In the genomic region with DNA sequence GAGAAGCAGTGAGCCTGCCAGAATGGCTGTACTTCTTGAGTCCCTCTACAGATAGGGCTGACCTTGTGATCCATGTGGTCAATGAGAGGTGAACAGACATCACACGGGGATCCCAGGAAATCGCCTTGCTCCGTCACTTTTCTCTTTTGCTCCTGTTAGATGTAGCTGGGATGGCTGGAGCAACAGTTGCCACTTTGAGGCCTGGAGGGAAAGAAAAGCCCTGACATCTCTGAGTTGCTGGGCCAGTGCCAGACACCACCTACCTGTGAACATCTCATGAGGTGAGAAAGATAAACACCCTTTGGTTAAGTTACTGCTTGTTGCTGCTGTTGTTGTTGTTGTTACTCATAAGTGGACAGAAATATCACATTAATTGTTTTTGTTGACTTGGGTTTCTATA, we compare ENCODE assay signal across 21 cellular contexts.
DNase-seq lines count a peak whose midpoint lies in the region; ATAC-seq, FAIRE-seq and TF ChIP-seq lines count a peak whose summit lies in the region.
"Had no signal": no experiment of that assay in that cellular context is flagged by ENCODE, and none has a peak within 500 bp of the region (broad histone marks: within the 10 kb centered on the region; RNA-seq: fewer than 3 reads in every experiment).

No MANE protein-coding gene starts in this region.

- H3K4me1 ChIP-seq in K562 (replicated peaks in 1 of 2; ENCODE audit: control insufficient read depth in 2 of 2, insufficient read depth in 2 of 2, low read length in 2 of 2): no peaks in the 10 kb centered on the region
- no peaks in the 10 kb centered on the region for H3K4me1 ChIP-seq in sigmoid colon
- H3K4me1 ChIP-seq in testis: no peaks in the 10 kb centered on the region
- H3K4me1 ChIP-seq: BE2C had no signal

- no peak overlapping the region for H3K9ac ChIP-seq in K562 (ENCODE audit: insufficient read depth in 1 of 2, low read depth in 2 of 2, low read length in 2 of 2)

- no TSS peak for BruUV-seq in K562 (replicated peaks; lab: Mats Ljungman, UMichigan)

- no peak for DNase-seq in K562 (ENCODE audit: extremely low read depth in 1 of 4, low spot score in 3 of 4)
- peak; percentile 24 for DNase-seq in coronary artery (ENCODE audit: low spot score)
- DNase-seq in sigmoid colon: peak; percentile 13
- DNase-seq in testis: peak; percentile 8
- DNase-seq in SKM-1 treated with dmso at 0.1 percent for 144 hours (lab: John Stamatoyannopoulos, UW; ENCODE audit: unreplicated experiment): no peak
- DNase-seq: BE2C; CD4-positive, alpha-beta memory T cell; COR-L47; DMS153; DMS79 treated with DMSO at 0.1 percent for 48 hours; EL; GOT3; H9 had no signal

- no peak for FAIRE-seq in K562 (lab: Jason Lieb, UNC)
- FAIRE-seq: A204.1, D721Med, G401.6, GM12892, GM19239 had no signal

- H3K36me3 ChIP-seq in K562 (ENCODE audit: control insufficient read depth, insufficient read depth, low read length): no peaks in the 10 kb centered on the region
- no peaks in the 10 kb centered on the region for H3K36me3 ChIP-seq in sigmoid colon
- no peaks in the 10 kb centered on the region for H3K36me3 ChIP-seq in testis (ENCODE audit: low read depth, missing control alignments)
- H3K36me3 ChIP-seq: BE2C had no signal

- no peaks in the 10 kb centered on the region for H3K9me1 ChIP-seq in K562 (ENCODE audit: control insufficient read depth, insufficient read depth, low read length)

- H3K4me2 ChIP-seq in K562 (ENCODE audit: insufficient read depth, low read length): no peak overlapping the region

- no peak for TF ChIP-seq RAD21 in K562 (CRISPR knock-in tag; conservative IDR thresholded peaks at IDR 0.05 in 1 of 2, IDR thresholded peaks at IDR 0.05 in 1 of 2)

- H3K27me3 ChIP-seq in K562 (ENCODE audit: control insufficient read depth in 2 of 2, insufficient read depth in 2 of 2, low read length in 2 of 2) (peaks cover 0 to 13% of the 10 kb centered on the region in 2 experiments; a peak in 1 of 5 replicates), sigmoid colon (peaks cover 0 to 28% (median 5%) of the 10 kb centered on the region in 3 donors), testis (no peaks in the 10 kb centered on the region)
- H3K27me3 ChIP-seq: BE2C had no signal

- H4K20me1 ChIP-seq in K562 (replicated peaks; ENCODE audit: control insufficient read depth, insufficient read depth, low read length): 0 out of 2 replicates have a peak, but pooled peaks cover 3% of the 10 kb centered on the region

- H2AFZ ChIP-seq in K562 (ENCODE audit: low read depth, low read length): no peak overlapping the region

- CTCF ChIA-PET in K562 (lab: Yijun Ruan, JAX; ENCODE audit: low intra/inter-chr PET ratio): no interaction called here

- no peaks in the 10 kb centered on the region for H3K79me2 ChIP-seq in K562 (ENCODE audit: control insufficient read depth, insufficient read depth, low read length)

- ATAC-seq in K562 (no peak), HG03159 (IDR thresholded peaks at IDR 0.05; ENCODE audit: unreplicated experiment) (no peak), HG02981 (IDR thresholded peaks at IDR 0.05; ENCODE audit: unreplicated experiment) (no peak)

- H3K4me3 ChIP-seq in K562: no peak overlapping the region
- H3K4me3 ChIP-seq in coronary artery: no peak overlapping the region
- H3K4me3 ChIP-seq in sigmoid colon: no peak overlapping the region
- no peak overlapping the region for H3K4me3 ChIP-seq in testis

- intact Hi-C loops in K562 (cut with micrococcal nuclease) (no loop called here), sigmoid colon (cut with DNase I) (no loop called here), testis (cut with DNase I; ENCODE audit: low total_unique reads) (no loop called here)

- in situ Hi-C loops in K562 (cut with MboI): no loop called here

- no peak for TF ChIP-seq CTCF in K562 (IDR thresholded peaks at IDR 0.05 in 2 of 3, conservative IDR thresholded peaks at IDR 0.05 in 1 of 3; ENCODE audit: insufficient read depth in 2 of 3, low read depth in 1 of 3, low read length in 3 of 3)
- no peak for TF ChIP-seq CTCF in coronary artery (IDR thresholded peaks at IDR 0.05)
- TF ChIP-seq CTCF in sigmoid colon (IDR thresholded peaks at IDR 0.05): no peak
- no peak for TF ChIP-seq CTCF in testis (IDR thresholded peaks at IDR 0.05)

- POLR2A ChIA-PET in K562 (lab: Yijun Ruan, JAX): interaction anchor here (0.6 kb wide), 1 partner anchor 10 kb away, joined by 3 read pairs; no protein-coding TSS in a partner anchor

- H3K27ac ChIP-seq in K562 (ENCODE audit: extremely low read depth, low read depth, low read length): no peak overlapping the region
- H3K27ac ChIP-seq in coronary artery: no peak overlapping the region
- no peak overlapping the region for H3K27ac ChIP-seq in sigmoid colon
- no peak overlapping the region for H3K27ac ChIP-seq in testis
- H3K27ac ChIP-seq: C4-2B had no signal

- H3K9me3 ChIP-seq in K562 (replicated peaks; ENCODE audit: control insufficient read depth, insufficient read depth, low read depth, low read length) (no peaks in the 10 kb centered on the region), sigmoid colon (no peaks in the 10 kb centered on the region), testis (no peaks in the 10 kb centered on the region)
- H3K9me3 ChIP-seq: BE2C had no signal

- no peak for TF ChIP-seq EP300 in K562 (IDR thresholded peaks at IDR 0.05; ENCODE audit: low read length)
- TF ChIP-seq EP300 in sigmoid colon (IDR thresholded peaks at IDR 0.05): no peak

- TF ChIP-seq POLR2A in K562 (conservative IDR thresholded peaks at IDR 0.05): no peak
- TF ChIP-seq POLR2A in sigmoid colon (IDR thresholded peaks at IDR 0.05): no peak
- TF ChIP-seq POLR2A in testis (IDR thresholded peaks at IDR 0.05): no peak

- WGBS in K562 (ENCODE audit: insufficient coverage, low coverage, missing lambda C conversion rate): 0% methylated on average over 2 of the region's 3 CpGs
- whole genome bisulfite sequencing in sigmoid colon, 2 donors: 90 to 94% methylated on average over 3 of the region's 3 CpGs
- WGBS in testis, 2 donors: 84 to 88% methylated on average over 3 of the region's 3 CpGs

TF ChIP-seq in K562, 482 proteins besides CTCF, POLR2A, EP300 and RAD21:
- TF ChIP-seq HOXB6 (CRISPR knock-in tag; IDR thresholded peaks at IDR 0.05; ENCODE audit: borderline replicate concordance) (no peak), ZBTB8A (IDR thresholded peaks at IDR 0.05; ENCODE audit: partially characterized antibody) (no peak), MEF2D (tag; conservative IDR thresholded peaks at IDR 0.05; ENCODE audit: low read depth) (no peak), ARHGAP35 (IDR thresholded peaks at IDR 0.05; ENCODE audit: partially characterized antibody) (no peak), ZNF263 (CRISPR knock-in tag; IDR thresholded peaks at IDR 0.05; ENCODE audit: borderline replicate concordance) (no peak), GTF2A2 (tag; IDR thresholded peaks at IDR 0.05) (no peak), ADNP (tag; IDR thresholded peaks at IDR 0.05) (no peak), RBM25 (IDR thresholded peaks at IDR 0.05; ENCODE audit: low read depth, low read length, severe bottlenecking) (peak; percentile 67)

Comparison
In these comparisons a context has a peak if more than half of its experiments do, and no peak if none do; other contexts are left out.
1. DNase-seq: peak in coronary artery (single experiment), sigmoid colon (single experiment) and testis (single experiment); none in K562 (0 of 4) and SKM-1 treated with dmso at 0.1 percent for 144 hours (single experiment).